In the genomic region with DNA sequence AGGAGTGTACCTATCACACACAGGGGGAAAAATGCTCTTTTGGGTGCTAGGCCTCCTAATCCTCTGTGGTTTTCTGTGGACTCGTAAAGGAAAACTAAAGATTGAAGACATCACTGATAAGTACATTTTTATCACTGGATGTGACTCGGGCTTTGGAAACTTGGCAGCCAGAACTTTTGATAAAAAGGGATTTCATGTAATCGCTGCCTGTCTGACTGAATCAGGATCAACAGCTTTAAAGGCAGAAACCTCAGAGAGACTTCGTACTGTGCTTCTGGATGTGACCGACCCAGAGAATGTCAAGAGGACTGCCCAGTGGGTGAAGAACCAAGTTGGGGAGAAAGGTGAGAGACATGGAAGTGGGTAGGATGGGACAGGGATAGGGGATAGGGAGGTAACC, we compare ENCODE assay signal across 23 cellular contexts. TPM values are rescaled to one million over a fixed set of nuclear protein-coding genes. Genes with fewer than 3 reads are reported as not detected.
"Had no signal": no experiment of that assay in that cellular context is flagged by ENCODE, and none has a peak within 500 bp of the region (broad histone marks: within the 10 kb centered on the region; RNA-seq: fewer than 3 reads in every experiment).

No MANE protein-coding gene starts in this region.

- H3K27me3 ChIP-seq: colonic mucosa, tibial nerve, uterus had no signal

- H3K9ac ChIP-seq: parathyroid adenoma had no signal

- H3K27ac ChIP-seq: colonic mucosa, parathyroid adenoma, tibial nerve, uterus had no signal

- ATAC-seq: left lobe of liver; natural killer cell treated with Interleukin-12 subunit alpha and Interleukin-12 subunit beta and Interleukin-15 and Interleukin-18, amount 100 ng/mL, for 72 hours; stimulated activated naive CD8-positive, alpha-beta T cell treated with anti-CD3 and anti-CD28 coated beads, Interleukin-15, Interleukin-2, amounts not matched to agents 100 U/mL and 50 U/mL, for 24 hours had no signal

- FAIRE-seq: frontal cortex had no signal

- H3K4me1 ChIP-seq: colonic mucosa, parathyroid adenoma, tibial nerve, uterus had no signal

- DNase-seq: activated CD4-positive, alpha-beta T cell treated with anti-CD3 and anti-CD28 coated beads, Interleukin-2, amount 50 U/mL, for 4 hours; activated naive CD8-positive, alpha-beta T cell treated with anti-CD3 and anti-CD28 coated beads for 36 hours; activated T-cell treated with anti-CD3 and anti-CD28 coated beads for 4 hours; amygdala; central memory CD4-positive, alpha-beta T cell; colonic mucosa; hypothalamus; islet precursor cell; stimulated activated CD4-positive, alpha-beta T cell treated with anti-CD3 and anti-CD28 coated beads, Interleukin-12 subunit alpha, Interleukin-12 subunit beta, amount 100 ng/mL, for 4 hours; stimulated activated CD4-positive, alpha-beta T cell treated with anti-CD3 and anti-CD28 coated beads, Interleukin-1b, Interleukin-23, amount 100 ng/mL, for 48 hours; stimulated activated naive CD8-positive, alpha-beta T cell treated with anti-CD3 and anti-CD28 coated beads, Interleukin-15, Interleukin-2, amounts not matched to agents 100 U/mL and 50 U/mL, for 24 hours; T1000; uterus had no signal

- H3K4me3 Mint-ChIP-seq: activated naive CD8-positive, alpha-beta T cell treated with anti-CD3 and anti-CD28 coated beads for 36 hours; brain; mesothelial cell of epicardium; natural killer cell treated with Interleukin-12 subunit alpha and Interleukin-12 subunit beta and Interleukin-15 and Interleukin-18, amount 100 ng/mL, for 72 hours had no signal

- H3K4me1 Mint-ChIP-seq: brain had no signal

- H3K36me3 Mint-ChIP-seq: activated naive CD8-positive, alpha-beta T cell treated with anti-CD3 and anti-CD28 coated beads for 36 hours; brain; mesothelial cell of epicardium had no signal

- H3K36me3 ChIP-seq: colonic mucosa, tibial nerve, uterus had no signal

- H3K79me2 ChIP-seq: parathyroid adenoma had no signal

- H3K4me3 ChIP-seq: colonic mucosa, tibial nerve, uterus had no signal

- H2AFZ ChIP-seq: parathyroid adenoma had no signal

- H3K27ac Mint-ChIP-seq: activated naive CD8-positive, alpha-beta T cell treated with anti-CD3 and anti-CD28 coated beads for 36 hours; brain; mesothelial cell of epicardium; natural killer cell treated with Interleukin-12 subunit alpha and Interleukin-12 subunit beta and Interleukin-15 and Interleukin-18, amount 100 ng/mL, for 72 hours had no signal

- H3K9me3 ChIP-seq: colonic mucosa, tibial nerve, uterus had no signal

- H3K9me3 Mint-ChIP-seq: activated naive CD8-positive, alpha-beta T cell treated with anti-CD3 and anti-CD28 coated beads for 36 hours; natural killer cell treated with Interleukin-12 subunit alpha and Interleukin-12 subunit beta and Interleukin-15 and Interleukin-18, amount 100 ng/mL, for 72 hours had no signal

- H3K27me3 Mint-ChIP-seq: activated naive CD8-positive, alpha-beta T cell treated with anti-CD3 and anti-CD28 coated beads for 36 hours had no signal

RNA-seq across cellular contexts. Expression of a gene that starts 12.2 kb away (rescaled TPM):
- total RNA-seq: activated naive CD8-positive, alpha-beta T cell treated with anti-CD3 and anti-CD28 coated beads for 36 hours; fibroblast of lung; lung microvascular endothelial cell; natural killer cell treated with Interleukin-12 subunit alpha and Interleukin-12 subunit beta and Interleukin-15 and Interleukin-18, amount 100 ng/mL, for 72 hours had no signal
- polyA plus RNA-seq: fibroblast of lung had no signal

RNA-seq across cellular contexts. Expression of a gene that starts 50.4 kb away (rescaled TPM):
- total RNA-seq: activated naive CD8-positive, alpha-beta T cell treated with anti-CD3 and anti-CD28 coated beads for 36 hours; epithelial cell of proximal tubule; fibroblast of lung; lung microvascular endothelial cell had no signal
- polyA plus RNA-seq: fibroblast of lung had no signal
